ENCODE assay signal across 21 cellular contexts in the genomic region with DNA sequence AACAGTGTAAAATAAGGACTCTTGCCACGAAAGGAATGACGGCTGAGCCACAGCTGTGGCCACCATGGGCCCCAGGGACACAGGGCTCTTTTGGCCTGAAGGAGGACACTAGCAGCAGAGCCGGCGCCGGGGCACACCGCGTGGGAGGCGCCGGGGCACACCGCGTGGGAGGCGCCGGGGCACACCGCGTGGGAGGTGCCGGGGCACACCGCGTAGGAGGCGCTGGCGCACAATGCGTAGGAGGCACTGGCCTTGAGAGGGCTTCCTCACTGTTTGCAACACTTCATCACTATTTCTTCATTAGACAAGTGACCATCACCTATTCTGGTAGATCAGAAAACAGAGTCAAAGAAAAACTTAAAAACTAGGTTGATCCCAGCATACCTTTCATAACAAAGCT. TPM values are rescaled to one million over a fixed set of nuclear protein-coding genes. Genes with fewer than 3 reads are reported as not detected.
DNase-seq lines count a peak whose midpoint lies in the region; ATAC-seq lines count a peak whose summit lies in the region.
"Had no signal": no experiment of that assay in that cellular context is flagged by ENCODE, and none has a peak within 500 bp of the region (broad histone marks: within the 10 kb centered on the region; RNA-seq: fewer than 3 reads in every experiment).

No MANE protein-coding gene starts in this region.

- H3K27me3 Mint-ChIP-seq in stimulated activated naive CD8-positive, alpha-beta T cell treated with anti-CD3 and anti-CD28 coated beads, Interleukin-15, amount 100 ng/mL, for 72 hours = no peaks in the 10 kb centered on the region
- H3K27me3 Mint-ChIP-seq in T-helper 17 cell = no peaks in the 10 kb centered on the region

- DNase-seq in stimulated activated naive CD8-positive, alpha-beta T cell treated with anti-CD3 and anti-CD28 coated beads, Interleukin-15, amount 100 ng/mL, for 72 hours = no peak
- no peak for DNase-seq in stimulated activated naive CD8-positive, alpha-beta T cell treated with anti-CD3 and anti-CD28 coated beads, Interleukin-15, Interleukin-2, amounts not matched to agents 100 U/mL and 50 U/mL, for 24 hours
- no peak for DNase-seq in T-helper 17 cell
- DNase-seq in myocyte (ENCODE audit: low read depth) = peak; percentile 67
- DNase-seq in cerebellum (ENCODE audit: low spot score) = no peak
- no peak for DNase-seq in GDM1 (lab: John Stamatoyannopoulos, UW)
- DNase-seq in RKO (ENCODE audit: low spot score) = no peak
- no peak for DNase-seq in cerebellar cortex (ENCODE audit: low spot score)
- DNase-seq: activated T-cell treated with anti-CD3 and anti-CD28 coated beads, Interleukin-2, amount 50 U/mL, for 72 hours; cerebellar nuclear complex; foreskin keratinocyte; H9; MV-4-11; NCI-H187 treated with DMSO at 0.1 percent for 48 hours; NCI-H345; NCI-H82; nucleus accumbens; OCI-M1; SHP77 treated with DMSO at 0.1 percent for 48 hours; stimulated activated CD4-positive, alpha-beta T cell treated with anti-CD3 and anti-CD28 coated beads, Interleukin-12 subunit alpha, Interleukin-12 subunit beta, amount 100 ng/mL, for 4 hours had no signal

- H3K9me3 ChIP-seq in T-helper 17 cell (ENCODE audit: control insufficient read depth, low read length, poor library complexity, severe bottlenecking) = no peaks in the 10 kb centered on the region

- H3K9me3 Mint-ChIP-seq in stimulated activated naive CD8-positive, alpha-beta T cell treated with anti-CD3 and anti-CD28 coated beads, Interleukin-15, amount 100 ng/mL, for 72 hours = no peaks in the 10 kb centered on the region
- H3K9me3 Mint-ChIP-seq: activated naive CD4-positive, alpha-beta T cell treated with anti-CD3 and anti-CD28 coated beads, Interleukin-2, amount 50 U/mL, for 72 hours; activated T-cell treated with anti-CD3 and anti-CD28 coated beads, Interleukin-2, amount 50 U/mL, for 72 hours had no signal

- H3K4me3 Mint-ChIP-seq in stimulated activated naive CD8-positive, alpha-beta T cell treated with anti-CD3 and anti-CD28 coated beads, Interleukin-15, amount 100 ng/mL, for 72 hours = no peak overlapping the region
- peak overlapping the region; percentile 19 for H3K4me3 Mint-ChIP-seq in T-helper 17 cell
- H3K4me3 Mint-ChIP-seq: activated T-cell treated with anti-CD3 and anti-CD28 coated beads, Interleukin-2, amount 50 U/mL, for 72 hours; H9 had no signal

- peak; percentile 48 for ATAC-seq in stimulated activated naive CD8-positive, alpha-beta T cell treated with anti-CD3 and anti-CD28 coated beads, Interleukin-15, amount 100 ng/mL, for 72 hours
- ATAC-seq in stimulated activated naive CD8-positive, alpha-beta T cell treated with anti-CD3 and anti-CD28 coated beads, Interleukin-15, Interleukin-2, amounts not matched to agents 100 U/mL and 50 U/mL, for 24 hours = no peak
- no peak for ATAC-seq in T-helper 17 cell
- ATAC-seq: activated naive CD4-positive, alpha-beta T cell treated with anti-CD3 and anti-CD28 coated beads, Interleukin-2, amount 50 U/mL, for 72 hours; activated T-cell treated with anti-CD3 and anti-CD28 coated beads, Interleukin-2, amount 50 U/mL, for 72 hours; foreskin keratinocyte had no signal

- no peak overlapping the region for H3K27ac Mint-ChIP-seq in stimulated activated naive CD8-positive, alpha-beta T cell treated with anti-CD3 and anti-CD28 coated beads, Interleukin-15, amount 100 ng/mL, for 72 hours
- H3K27ac Mint-ChIP-seq in T-helper 17 cell = peak overlapping the region; percentile 27
- H3K27ac Mint-ChIP-seq: activated T-cell treated with anti-CD3 and anti-CD28 coated beads, Interleukin-2, amount 50 U/mL, for 72 hours; H9 had no signal

- H3K36me3 Mint-ChIP-seq in T-helper 17 cell (ENCODE audit: low read depth) = peaks cover 4% of the 10 kb centered on the region

- H3K4me1 Mint-ChIP-seq in stimulated activated naive CD8-positive, alpha-beta T cell treated with anti-CD3 and anti-CD28 coated beads, Interleukin-15, amount 100 ng/mL, for 72 hours = peaks cover 61% of the 10 kb centered on the region
- H3K4me1 Mint-ChIP-seq in T-helper 17 cell = peaks cover 42% of the 10 kb centered on the region

RNA-seq across cellular contexts. Expression of gene ESYT2, which starts 23.4 kb away (rescaled TPM):
- total RNA-seq in T-helper 17 cell = 100 to 1,000 TPM; 104 to 113 TPM
- 115 and 137 TPM in 2 replicates for total RNA-seq in myocyte
- polyA plus RNA-seq in myocyte (2012) = 44.0 TPM
- 41.6 TPM for total RNA-seq in cerebellum

RNA-seq across cellular contexts. Expression of gene DYNC2I1, which starts 50.4 kb away (rescaled TPM):
- total RNA-seq in T-helper 17 cell = 10 to 100 TPM; 12.4 to 15.0 TPM
- total RNA-seq in myocyte = 9.2 and 9.6 TPM in 2 replicates
- polyA plus RNA-seq in myocyte (2012) = 14.1 TPM
- total RNA-seq in cerebellum = 15.9 TPM
